Comparison of ENCODE assay signal across 20 cellular contexts in genomic region chr10:85610381-85611092, GRCh38.
DNase-seq lines count a peak whose midpoint lies in the region; ATAC-seq, FAIRE-seq and TF ChIP-seq lines count a peak whose summit lies in the region.
"Had no signal": no experiment of that assay in that cellular context is flagged by ENCODE, and none has a peak within 500 bp of the region (broad histone marks: within the 10 kb centered on the region; RNA-seq: fewer than 3 reads in every experiment).

No MANE protein-coding gene starts in this region.

- H3K9me3 Mint-ChIP-seq in naive thymus-derived CD4-positive, alpha-beta T cell, result peaks cover 0 to 5% (median 0%) of the 10 kb centered on the region in 11 donors

- H3K27me3 ChIP-seq in heart right ventricle (no peaks in the 10 kb centered on the region), bronchial epithelial cell (ENCODE audit: control insufficient read depth, insufficient read depth, low read length) (no peaks in the 10 kb centered on the region), body of pancreas (no peaks in the 10 kb centered on the region)
- no peaks in the 10 kb centered on the region for H3K27me3 ChIP-seq in naive thymus-derived CD4-positive, alpha-beta T cell (ENCODE audit: control insufficient read depth in 2 of 2, insufficient read depth in 2 of 2, low read length in 2 of 2)
- H3K27me3 ChIP-seq: BLaER1 treated with 17β-estradiol and CSF1 and Interleukin-3, amounts not matched to agents 10 nM and 100 nM had no signal

- H3K27me3 Mint-ChIP-seq in naive thymus-derived CD4-positive, alpha-beta T cell, result peaks cover 0 to 39% (median 0%) of the 10 kb centered on the region in 5 donors

- H3K36me3 ChIP-seq in heart right ventricle (no peaks in the 10 kb centered on the region), bronchial epithelial cell (ENCODE audit: control insufficient read depth, insufficient read depth, low read length) (no peaks in the 10 kb centered on the region), body of pancreas (replicated peaks in 1 of 2; ENCODE audit: insufficient read depth in 1 of 2, low read depth in 2 of 2) (no peaks in the 10 kb centered on the region)
- H3K36me3 ChIP-seq in naive thymus-derived CD4-positive, alpha-beta T cell (ENCODE audit: control insufficient read depth in 2 of 3, insufficient read depth in 3 of 3, low read length in 3 of 3), result no peaks in the 10 kb centered on the region
- H3K36me3 ChIP-seq: BLaER1 treated with 17β-estradiol and CSF1 and Interleukin-3, amounts not matched to agents 10 nM and 100 nM had no signal

- TF ChIP-seq CTCF in heart right ventricle (IDR thresholded peaks at IDR 0.05) (no peak), bronchial epithelial cell (IDR thresholded peaks at IDR 0.05; ENCODE audit: insufficient read depth, low read length, severe bottlenecking) (no peak), body of pancreas (IDR thresholded peaks at IDR 0.05) (no peak)

- POLR2A ChIA-PET in naive thymus-derived CD4-positive, alpha-beta T cell (lab: Charles Lee), result interaction anchor here (0.5 to 1.3 kb wide), 2 partner anchors 17 to 850 kb away, joined by 4 read pairs; no protein-coding TSS in a partner anchor

- intact Hi-C loops in cardiac septum (cut with DNase I) (no loop called here), heart right ventricle (cut with DNase I) (no loop called here), body of pancreas (cut with DNase I) (no loop called here)
- intact Hi-C loops in naive thymus-derived CD4-positive, alpha-beta T cell (cut with micrococcal nuclease), result loop anchor here (5.0 kb wide), 6 partner anchors 63 to 1473 kb away; partner anchors contain the start of genes CCSER2 (in 1 of the 2), GHITM (in 1 of the 2) and WAPL (in 1 of the 2)

- peaks cover 0 to 4% (median 0%) of the 10 kb centered on the region in 5 donors for H3K36me3 Mint-ChIP-seq in naive thymus-derived CD4-positive, alpha-beta T cell

- H3K27ac ChIP-seq in heart right ventricle (no peak overlapping the region), body of pancreas (no peak overlapping the region)
- H3K27ac ChIP-seq in naive thymus-derived CD4-positive, alpha-beta T cell (ENCODE audit: low read depth, low read length), result no peak overlapping the region
- H3K27ac ChIP-seq: A549; BLaER1 treated with 17β-estradiol and CSF1 and Interleukin-3, amounts not matched to agents 10 nM and 100 nM had no signal

- peak; percentile 31 for DNase-seq in cardiac septum (ENCODE audit: low spot score)
- DNase-seq in heart right ventricle, result no peak
- DNase-seq in bronchial epithelial cell (ENCODE audit: low read depth), result no peak
- DNase-seq in naive thymus-derived CD4-positive, alpha-beta T cell, result no peak
- DNase-seq in body of pancreas, result no peak
- DNase-seq: DMS79 treated with DMSO at 0.1 percent for 48 hours, HFFc6, KG1, NCI-H1694 treated with DMSO at 0.1 percent for 48 hours, NCI-H2107, NCI-H2227 treated with DMSO at 0.1 percent for 48 hours, NCI-H510A treated with DMSO at 0.1 percent for 48 hours, NCI-H82, OCI-M1, SHP77 had no signal

- H3K9me3 ChIP-seq in heart right ventricle, result no peaks in the 10 kb centered on the region
- no peaks in the 10 kb centered on the region for H3K9me3 ChIP-seq in naive thymus-derived CD4-positive, alpha-beta T cell (ENCODE audit: control insufficient read depth in 2 of 3, low read length in 3 of 3)
- no peaks in the 10 kb centered on the region for H3K9me3 ChIP-seq in body of pancreas

- H3K4me1 ChIP-seq in heart right ventricle (no peaks in the 10 kb centered on the region), body of pancreas (no peaks in the 10 kb centered on the region)
- H3K4me1 ChIP-seq in naive thymus-derived CD4-positive, alpha-beta T cell (ENCODE audit: control insufficient read depth in 2 of 2, insufficient read depth in 2 of 2, low read length in 2 of 2), result peaks cover 36 to 44% of the 10 kb centered on the region in 2 donors
- H3K4me1 ChIP-seq: A549 had no signal

- FAIRE-seq in bronchial epithelial cell (lab: Jason Lieb, UNC), result peak; percentile 28
- FAIRE-seq: A549, H54 had no signal

- peaks cover 28 to 70% (median 63%) of the 10 kb centered on the region in 7 donors for H3K4me1 Mint-ChIP-seq in naive thymus-derived CD4-positive, alpha-beta T cell

- CTCF ChIA-PET in naive thymus-derived CD4-positive, alpha-beta T cell (lab: Charles Lee), result interaction anchor here (0.8 kb wide), 1 partner anchor 1246 kb away, joined by 3 read pairs; no protein-coding TSS in a partner anchor

- H3K4me3 ChIP-seq in heart right ventricle, result no peak overlapping the region
- H3K4me3 ChIP-seq in bronchial epithelial cell (ENCODE audit: low read depth, low read length), result no peak overlapping the region
- H3K4me3 ChIP-seq in naive thymus-derived CD4-positive, alpha-beta T cell (ENCODE audit: low read length), result no peak overlapping the region
- no peak overlapping the region for H3K4me3 ChIP-seq in body of pancreas
- H3K4me3 ChIP-seq: A549; BLaER1 treated with 17β-estradiol and CSF1 and Interleukin-3, amounts not matched to agents 10 nM and 100 nM had no signal

- WGBS in heart right ventricle, 2 donors, result 81 to 90% methylated on average over 3 of the region's 3 CpGs
- WGBS in body of pancreas, 2 donors, result 69 to 81% methylated on average over 3 of the region's 3 CpGs

- H3K27ac Mint-ChIP-seq in naive thymus-derived CD4-positive, alpha-beta T cell, result peak overlapping the region in 8 of 9 donors; percentile 32 to 89 (median 76)
- H3K27ac Mint-ChIP-seq: HFFc6 had no signal

- ATAC-seq in heart right ventricle (no peak), GM18861 (IDR thresholded peaks at IDR 0.05; ENCODE audit: unreplicated experiment) (no peak), body of pancreas (no peak), GM18909 (IDR thresholded peaks at IDR 0.05; ENCODE audit: poor library complexity, unreplicated experiment) (no peak)
- no peak for ATAC-seq in naive thymus-derived CD4-positive, alpha-beta T cell
- ATAC-seq: A549 had no signal

- peak overlapping the region in 3 of 10 donors; percentile 0 to 84 (median 20) for H3K4me3 Mint-ChIP-seq in naive thymus-derived CD4-positive, alpha-beta T cell
- H3K4me3 Mint-ChIP-seq: HFFc6 had no signal

- no peak for TF ChIP-seq POLR2A in body of pancreas (IDR thresholded peaks at IDR 0.05)

Comparison
In these comparisons a context has a peak if more than half of its experiments do, and no peak if none do; other contexts are left out.
1. intact Hi-C loops: an anchor here in naive thymus-derived CD4-positive, alpha-beta T cell (5.0 kb wide); none called in cardiac septum, heart right ventricle and body of pancreas.